ENCODE assay signal across 8 cellular contexts in the genomic region with DNA sequence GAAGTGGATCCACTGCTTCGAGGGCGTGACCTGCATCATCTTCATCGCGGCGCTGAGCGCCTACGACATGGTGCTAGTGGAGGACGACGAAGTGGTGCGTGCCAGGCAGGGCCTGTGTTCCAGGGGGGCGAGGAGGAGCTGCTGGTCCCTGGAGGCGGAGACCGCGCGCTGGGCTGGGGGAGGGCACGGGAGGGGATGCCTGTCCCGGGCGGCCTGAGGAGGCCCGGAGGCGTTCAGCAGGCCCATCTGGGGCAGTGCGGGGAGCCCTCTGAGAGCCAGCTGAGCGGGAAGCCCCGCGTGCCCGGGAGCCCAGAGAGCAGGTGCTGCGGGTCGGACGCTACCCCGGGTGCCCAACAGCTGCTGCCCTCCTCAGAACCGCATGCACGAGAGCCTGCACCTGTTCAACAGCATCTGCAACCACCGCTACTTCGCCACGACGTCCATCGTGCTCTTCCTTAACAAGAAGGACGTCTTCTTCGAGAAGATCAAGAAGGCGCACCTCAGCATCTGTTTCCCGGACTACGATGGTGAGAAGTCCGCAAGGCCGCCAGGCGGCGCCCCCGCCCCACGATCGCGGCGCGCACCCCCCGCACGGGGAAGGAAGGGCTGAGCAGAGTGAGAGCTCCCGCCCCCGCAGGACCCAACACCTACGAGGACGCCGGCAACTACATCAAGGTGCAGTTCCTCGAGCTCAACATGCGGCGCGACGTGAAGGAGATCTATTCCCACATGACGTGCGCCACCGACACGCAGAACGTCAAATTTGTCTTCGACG. TPM values are rescaled to one million over a fixed set of nuclear protein-coding genes. Genes with fewer than 3 reads are reported as not detected.
DNase-seq lines count a peak whose midpoint lies in the region; ATAC-seq, FAIRE-seq and TF ChIP-seq lines count a peak whose summit lies in the region.

No MANE protein-coding gene starts in this region.

- CTCF ChIA-PET in endothelial cell of umbilical vein (lab: Charles Lee) = interaction anchor here (0.6 to 12.0 kb wide), 30 partner anchors 10 to 348 kb away, joined by 3 to 314 read pairs (median 9); partner anchors contain the start of genes GNAI2, HYAL2, SEMA3B and SLC38A3

- no peaks in the 10 kb centered on the region for H3K9me1 ChIP-seq in endothelial cell of umbilical vein (replicated peaks; ENCODE audit: control insufficient read depth, extremely low read depth, insufficient read depth, low read length)

- intact Hi-C loops in endothelial cell of umbilical vein (cut with micrococcal nuclease) = loop anchor here (1.0 to 5.0 kb wide), 3 partner anchors 32 to 348 kb away; no protein-coding TSS in a partner anchor

- BruUV-seq in endothelial cell of umbilical vein (replicated peaks; lab: Mats Ljungman, UMichigan) = no TSS peak

- no peak overlapping the region for H3K4me3 ChIP-seq in endothelial cell of umbilical vein (replicated peaks in 1 of 3; ENCODE audit: insufficient read depth in 1 of 3, low read depth in 1 of 3, low read length in 3 of 3)

- dilution Hi-C loops in endothelial cell of umbilical vein (cut with MboI; ENCODE audit: extremely low pct_ligation_motif_present, low sequenced_read_pairs) = no loop called here

- no peaks in the 10 kb centered on the region for H3K79me2 ChIP-seq in endothelial cell of umbilical vein (ENCODE audit: control insufficient read depth, insufficient read depth, low read length)

- peak overlapping the region; percentile 44 to 84 (median 68) for H3K4me3 Mint-ChIP-seq in naive thymus-derived CD8-positive, alpha-beta T cell

- H4K20me1 ChIP-seq in endothelial cell of umbilical vein (replicated peaks; ENCODE audit: control insufficient read depth, extremely low read depth, insufficient read depth, low read length) = no peaks in the 10 kb centered on the region

- FAIRE-seq in endothelial cell of umbilical vein (lab: Jason Lieb, UNC) = peak; percentile 86

- POLR2A ChIA-PET in endothelial cell of umbilical vein (lab: Charles Lee) = interaction anchor here (1.6 kb wide), 1 partner anchor 31 kb away, joined by 7 read pairs; no protein-coding TSS in a partner anchor
- POLR2A ChIA-PET in naive thymus-derived CD8-positive, alpha-beta T cell (lab: Charles Lee) = interaction anchor here (1.0 to 5.5 kb wide), 9 partner anchors 10 to 130 kb away, joined by 3 to 48 read pairs (median 4); partner anchors contain the start of gene SLC38A3

- no peaks in the 10 kb centered on the region for H3K36me3 ChIP-seq in endothelial cell of umbilical vein (ENCODE audit: control insufficient read depth in 2 of 2, extremely low read depth in 1 of 2, insufficient read depth in 2 of 2, low read length in 2 of 2)

- peaks cover 4 to 15% (median 11%) of the 10 kb centered on the region in 4 donors for H3K4me1 Mint-ChIP-seq in naive thymus-derived CD8-positive, alpha-beta T cell

- H3K9me3 ChIP-seq in endothelial cell of umbilical vein (replicated peaks; ENCODE audit: control insufficient read depth, insufficient read depth, low read length) = no peaks in the 10 kb centered on the region

- H3K27ac Mint-ChIP-seq in naive thymus-derived CD8-positive, alpha-beta T cell = peak overlapping the region in 8 of 10 donors; percentile 60 to 93 (median 83)

- H3K9me3 Mint-ChIP-seq in naive thymus-derived CD8-positive, alpha-beta T cell = no peaks in the 10 kb centered on the region

- no peak overlapping the region for H3K4me2 ChIP-seq in endothelial cell of umbilical vein (ENCODE audit: insufficient read depth, low read length)

- H3K4me1 ChIP-seq in endothelial cell of umbilical vein (ENCODE audit: control insufficient read depth, extremely low read depth, insufficient read depth, low read length) = peaks cover 5% of the 10 kb centered on the region

- peak; percentile 80 to 94 for TF ChIP-seq CTCF in endothelial cell of umbilical vein (IDR thresholded peaks at IDR 0.05; ENCODE audit: extremely low read depth in 1 of 2, insufficient read depth in 1 of 2, low read depth in 1 of 2, low read length in 2 of 2)

- no peak overlapping the region for H3K27ac ChIP-seq in endothelial cell of umbilical vein (ENCODE audit: insufficient read depth, low read depth, low read length)

- H2AFZ ChIP-seq in endothelial cell of umbilical vein (ENCODE audit: low read depth, low read length) = peak overlapping the region; percentile 11

- DNase-seq in NCI-H1694 treated with DMSO at 0.1 percent for 48 hours (lab: John Stamatoyannopoulos, UW) (peak; percentile 0), NCI-H1694 (lab: John Stamatoyannopoulos, UW) (no peak), NCI-H526 treated with DMSO at 0.1 percent for 48 hours (lab: John Stamatoyannopoulos, UW) (peak; percentile 37), endothelial cell of umbilical vein (ENCODE audit: low read depth, low spot score) (peak; percentile 71)
- peak; percentile 78 for DNase-seq in activated CD8-positive, alpha-beta memory T cell treated with anti-CD3 and anti-CD28 coated beads, Interleukin-2, amount 50 U/mL, for 1 hour (ENCODE audit: extremely low read depth)
- DNase-seq in naive thymus-derived CD8-positive, alpha-beta T cell = peak; percentile 78 to 94 (median 90)
- peak; percentile 85 to 88 for DNase-seq in stimulated activated CD8-positive, alpha-beta memory T cell treated with anti-CD3 and anti-CD28 coated beads, Interleukin-7, amount 100 ng/mL, for 4 hours (ENCODE audit: low read depth in 2 of 2)

- H3K36me3 Mint-ChIP-seq in naive thymus-derived CD8-positive, alpha-beta T cell = no peaks in the 10 kb centered on the region

- peaks cover 0 to 21% (median 7%) of the 10 kb centered on the region in 5 donors for H3K27me3 Mint-ChIP-seq in naive thymus-derived CD8-positive, alpha-beta T cell

- H3K9ac ChIP-seq in endothelial cell of umbilical vein (replicated peaks; ENCODE audit: extremely low read depth, insufficient read depth, low read length) = no peak overlapping the region

- ATAC-seq in naive thymus-derived CD8-positive, alpha-beta T cell = peak; percentile 88 to 90
- ATAC-seq in HG02970 (IDR thresholded peaks at IDR 0.05; ENCODE audit: low FRiP score, unreplicated experiment) = no peak

- peaks cover 11 to 13% of the 10 kb centered on the region in 2 experiments for H3K27me3 ChIP-seq in endothelial cell of umbilical vein (ENCODE audit: control insufficient read depth in 2 of 2, insufficient read depth in 2 of 2, low read length in 2 of 2)

- TF ChIP-seq POLR2A in endothelial cell of umbilical vein (IDR thresholded peaks at IDR 0.05; ENCODE audit: low read depth, low read length) = no peak

TF ChIP-seq in endothelial cell of umbilical vein, 7 proteins besides CTCF, POLR2A, EP300 and RAD21:
- TF ChIP-seq EZH2 (IDR thresholded peaks at IDR 0.05; ENCODE audit: borderline replicate concordance, low read depth, low read length, severe bottlenecking) (peak; percentile 45), GATA2 (IDR thresholded peaks at IDR 0.05; ENCODE audit: insufficient read depth, insufficient read length, low read depth, low read length) (no peak)

RNA-seq across cellular contexts. Expression of gene GNAT1, which starts 2.9 kb away (rescaled TPM):
- 0.77 and 0.78 TPM in 2 replicates for total RNA-seq in endothelial cell of umbilical vein
- 0.05 TPM in 1 of 2 replicates, not detected in the other for polyA plus RNA-seq in endothelial cell of umbilical vein
- 0.03 TPM in 1 of 2 replicates, not detected in the other for polyA plus RNA-seq in endothelial cell of umbilical vein (2011; cell fraction: cytosol; rRNA removed)
- 0.40 and 0.55 TPM in 2 replicates for polyA plus RNA-seq in endothelial cell of umbilical vein (2011; cell fraction: nucleus; rRNA removed)
- 0.16 TPM in 1 of 2 replicates, not detected in the other for polyA plus RNA-seq in endothelial cell of umbilical vein (2012)
- polyA minus RNA-seq in endothelial cell of umbilical vein = not detected in 2 replicates
- not detected for polyA minus RNA-seq in endothelial cell of umbilical vein (2011; cell fraction: cytosol; rRNA and poly(A)+ RNA removed)
- 0.14 and 0.34 TPM in 2 replicates for polyA minus RNA-seq in endothelial cell of umbilical vein (2011; cell fraction: nucleus; rRNA and poly(A)+ RNA removed)
- not detected for total RNA-seq in naive thymus-derived CD8-positive, alpha-beta T cell
- not detected for polyA plus RNA-seq in naive thymus-derived CD8-positive, alpha-beta T cell

RNA-seq across cellular contexts. Expression of gene SLC38A3, which starts 10.8 kb away (rescaled TPM):
- total RNA-seq in endothelial cell of umbilical vein = 0.60 and 0.65 TPM in 2 replicates
- 0.94 and 1.1 TPM in 2 replicates for polyA plus RNA-seq in endothelial cell of umbilical vein
- polyA plus RNA-seq in endothelial cell of umbilical vein (2011; cell fraction: cytosol; rRNA removed) = 0.21 and 0.23 TPM in 2 replicates
- polyA plus RNA-seq in endothelial cell of umbilical vein (2011; cell fraction: nucleus; rRNA removed) = 1.0 and 1.2 TPM in 2 replicates
- 0.24 TPM in 1 of 2 replicates, not detected in the other for polyA plus RNA-seq in endothelial cell of umbilical vein (2012)
- polyA minus RNA-seq in endothelial cell of umbilical vein = not detected in 2 replicates
- polyA minus RNA-seq in endothelial cell of umbilical vein (2011; cell fraction: cytosol; rRNA and poly(A)+ RNA removed) = not detected
- polyA minus RNA-seq in endothelial cell of umbilical vein (2011; cell fraction: nucleus; rRNA and poly(A)+ RNA removed) = 0.72 and 0.77 TPM in 2 replicates
- total RNA-seq in naive thymus-derived CD8-positive, alpha-beta T cell = not detected
- polyA plus RNA-seq in naive thymus-derived CD8-positive, alpha-beta T cell = not detected

RNA-seq across cellular contexts. Expression of gene SEMA3F, which starts 39.2 kb away (rescaled TPM):
- total RNA-seq in endothelial cell of umbilical vein = 99.1 and 143 TPM in 2 replicates
- polyA plus RNA-seq in endothelial cell of umbilical vein = 64.8 and 65.8 TPM in 2 replicates
- polyA plus RNA-seq in endothelial cell of umbilical vein (2011; cell fraction: cytosol; rRNA removed) = 52.6 and 61.9 TPM in 2 replicates
- 74.4 and 75.9 TPM in 2 replicates for polyA plus RNA-seq in endothelial cell of umbilical vein (2011; cell fraction: nucleus; rRNA removed)
- 91.4 and 101 TPM in 2 replicates for polyA plus RNA-seq in endothelial cell of umbilical vein (2012)
- polyA minus RNA-seq in endothelial cell of umbilical vein = 84.2 and 86.5 TPM in 2 replicates
- polyA minus RNA-seq in endothelial cell of umbilical vein (2011; cell fraction: cytosol; rRNA and poly(A)+ RNA removed) = 32.9 TPM
- 35.4 and 43.0 TPM in 2 replicates for polyA minus RNA-seq in endothelial cell of umbilical vein (2011; cell fraction: nucleus; rRNA and poly(A)+ RNA removed)
- not detected for total RNA-seq in naive thymus-derived CD8-positive, alpha-beta T cell
- not detected for polyA plus RNA-seq in naive thymus-derived CD8-positive, alpha-beta T cell

RNA-seq across cellular contexts. Expression of gene GNAI2, which starts 41.7 kb away (rescaled TPM):
- total RNA-seq in endothelial cell of umbilical vein = 767 and 773 TPM in 2 replicates
- polyA plus RNA-seq in endothelial cell of umbilical vein = 1,875 and 2,290 TPM in 2 replicates
- 1,268 and 1,476 TPM in 2 replicates for polyA plus RNA-seq in endothelial cell of umbilical vein (2011; cell fraction: cytosol; rRNA removed)
- polyA plus RNA-seq in endothelial cell of umbilical vein (2011; cell fraction: nucleus; rRNA removed) = 620 and 630 TPM in 2 replicates
- polyA plus RNA-seq in endothelial cell of umbilical vein (2012) = 588 and 714 TPM in 2 replicates
- 1,411 and 1,486 TPM in 2 replicates for polyA minus RNA-seq in endothelial cell of umbilical vein
- polyA minus RNA-seq in endothelial cell of umbilical vein (2011; cell fraction: cytosol; rRNA and poly(A)+ RNA removed) = 67.6 TPM
- 157 and 164 TPM in 2 replicates for polyA minus RNA-seq in endothelial cell of umbilical vein (2011; cell fraction: nucleus; rRNA and poly(A)+ RNA removed)
- 100 to 1,000 TPM; 253 to 258 TPM for total RNA-seq in naive thymus-derived CD8-positive, alpha-beta T cell
- 100 to 1,000 TPM; 405 to 534 (median 417) TPM for polyA plus RNA-seq in naive thymus-derived CD8-positive, alpha-beta T cell

Comparison
In these comparisons a context has a peak if more than half of its experiments do, and no peak if none do; other contexts are left out.
1. RNA of gene SEMA3F, which starts 39.2 kb away (total RNA-seq): 99.1 to 143 TPM in endothelial cell of umbilical vein; not detected in naive thymus-derived CD8-positive, alpha-beta T cell; every median in the first group is over 100 times any median in the second.